Comparison of ENCODE assay signal across 10 cellular contexts in the genomic region with DNA sequence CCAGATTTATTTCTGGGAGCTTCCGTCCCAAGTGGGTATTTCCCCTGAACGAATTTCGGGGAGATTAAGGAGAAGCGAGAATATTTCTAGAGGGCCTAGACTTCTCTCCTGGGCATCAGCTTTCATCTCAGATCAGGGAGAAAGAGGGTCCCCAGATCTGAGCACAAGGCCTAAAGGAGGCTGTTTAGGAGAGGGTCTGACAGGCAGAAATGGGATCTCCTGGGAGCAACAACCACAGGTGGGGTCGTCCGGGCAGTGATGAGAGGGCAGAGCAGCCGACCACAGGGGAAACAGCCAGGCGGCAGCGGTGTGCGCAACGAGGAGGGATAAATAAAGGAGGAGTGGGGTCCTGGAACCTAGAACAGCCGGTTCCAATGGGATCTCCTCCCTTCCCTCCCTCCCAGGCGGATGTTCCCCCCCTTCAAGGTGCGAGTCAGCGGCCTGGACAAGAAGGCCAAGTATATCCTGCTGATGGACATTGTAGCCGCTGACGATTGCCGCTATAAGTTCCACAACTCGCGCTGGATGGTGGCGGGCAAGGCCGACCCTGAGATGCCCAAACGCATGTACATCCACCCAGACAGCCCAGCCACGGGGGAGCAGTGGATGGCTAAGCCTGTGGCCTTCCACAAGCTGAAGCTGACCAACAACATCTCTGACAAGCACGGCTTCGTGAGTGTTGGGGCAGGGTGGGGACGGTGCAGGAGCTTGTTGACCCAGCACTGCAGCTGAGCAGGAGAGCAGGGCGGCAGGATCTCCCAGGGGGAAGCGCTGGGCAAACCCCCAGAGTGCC. TPM values are rescaled to one million over a fixed set of nuclear protein-coding genes. Genes with fewer than 3 reads are reported as not detected.
DNase-seq lines count a peak whose midpoint lies in the region; ATAC-seq and TF ChIP-seq lines count a peak whose summit lies in the region.
"Had no signal": no experiment of that assay in that cellular context is flagged by ENCODE, and none has a peak within 500 bp of the region (broad histone marks: within the 10 kb centered on the region; RNA-seq: fewer than 3 reads in every experiment).

No MANE protein-coding gene starts in this region.

- 20% methylated on average over 29 of the region's 29 CpGs for WGBS in smooth muscle cell (ENCODE audit: low lambda C conversion rate)

- H3K4me3 Mint-ChIP-seq in HFFc6: peak overlapping the region; percentile 92
- peak overlapping the region in 4 of 5 donors; percentile 18 to 58 (median 39) for H3K4me3 Mint-ChIP-seq in immature natural killer cell

- H3K9ac ChIP-seq in adipocyte (ENCODE audit: low read length): peak overlapping the region; percentile 96
- peak overlapping the region; percentile 67 for H3K9ac ChIP-seq in smooth muscle cell (ENCODE audit: low read depth)

- H3K27me3 ChIP-seq in adipocyte (replicated peaks; ENCODE audit: control insufficient read depth, insufficient read depth, low read length): no peaks in the 10 kb centered on the region
- peaks cover 52% of the 10 kb centered on the region for H3K27me3 ChIP-seq in smooth muscle cell (ENCODE audit: low read depth)

- H3K36me3 Mint-ChIP-seq in HFFc6 (ENCODE audit: low read depth) (peaks cover 43% of the 10 kb centered on the region), immature natural killer cell (no peaks in the 10 kb centered on the region)

- H3K9me3 ChIP-seq in adipocyte (ENCODE audit: control insufficient read depth, low read length) (no peaks in the 10 kb centered on the region), smooth muscle cell (replicated peaks; ENCODE audit: low read depth) (no peaks in the 10 kb centered on the region)

- H3K4me2 ChIP-seq in smooth muscle cell: peak overlapping the region; percentile 97

- H3K27me3 Mint-ChIP-seq in HFFc6 (ENCODE audit: insufficient read depth): peaks cover 11% of the 10 kb centered on the region
- H3K27me3 Mint-ChIP-seq in immature natural killer cell (ENCODE audit: low read depth in 3 of 3): peaks cover 27 to 44% (median 37%) of the 10 kb centered on the region in 3 donors

- H3K4me1 ChIP-seq in adipocyte (ENCODE audit: control insufficient read depth, insufficient read depth, low read length): peaks cover 35% of the 10 kb centered on the region
- peaks cover 46% of the 10 kb centered on the region for H3K4me1 ChIP-seq in smooth muscle cell (ENCODE audit: low read depth)

- ATAC-seq in GM18867 (IDR thresholded peaks at IDR 0.05; ENCODE audit: unreplicated experiment): no peak
- no peak for ATAC-seq in GM18498 (IDR thresholded peaks at IDR 0.05; ENCODE audit: unreplicated experiment)

- H3K27ac ChIP-seq in smooth muscle cell (ENCODE audit: low read depth): peak overlapping the region; percentile 23

- no peak; the same call in 1 of the 2 replicates for TF ChIP-seq CTCF in HFFc6 (IDR thresholded peaks at IDR 0.05)
- TF ChIP-seq CTCF in smooth muscle cell (IDR thresholded peaks at IDR 0.05; ENCODE audit: borderline replicate concordance, insufficient read depth, poor library complexity, severe bottlenecking): no peak

- peak overlapping the region; percentile 97 for H3K27ac Mint-ChIP-seq in HFFc6
- H3K27ac Mint-ChIP-seq in immature natural killer cell: no peak overlapping the region

- H3K9me3 Mint-ChIP-seq in HFFc6 (no peaks in the 10 kb centered on the region), immature natural killer cell (peaks cover 0 to 2% (median 0%) of the 10 kb centered on the region in 6 donors)

- H3K4me1 Mint-ChIP-seq in HFFc6 (ENCODE audit: low read depth): peaks cover 36% of the 10 kb centered on the region
- H3K4me1 Mint-ChIP-seq in immature natural killer cell: peaks cover 31% of the 10 kb centered on the region in 2 donors

- peak overlapping the region; percentile 90 for H3K4me3 ChIP-seq in adipocyte (ENCODE audit: low read length)
- peak overlapping the region; percentile 77 for H3K4me3 ChIP-seq in smooth muscle cell

- H3K36me3 ChIP-seq in adipocyte (ENCODE audit: control insufficient read depth, insufficient read depth, low read length, severe bottlenecking): peaks cover 35% of the 10 kb centered on the region
- H3K36me3 ChIP-seq in smooth muscle cell (ENCODE audit: low read depth): no peaks in the 10 kb centered on the region

- H3F3A ChIP-seq in smooth muscle cell (ENCODE audit: low read depth): no peaks in the 10 kb centered on the region

- peaks cover 69% of the 10 kb centered on the region for H4K20me1 ChIP-seq in smooth muscle cell (ENCODE audit: low read depth)

- DNase-seq in HFFc6: no peak
- peak; percentile 42 for DNase-seq in adipocyte (ENCODE audit: low read depth)
- DNase-seq in immature natural killer cell: no peak
- DNase-seq in smooth muscle cell (lab: John Stamatoyannopoulos, UW; ENCODE audit: unreplicated experiment): no peak
- no peak for DNase-seq in HK-2 (ENCODE audit: unreplicated experiment)
- DNase-seq in MV-4-11 (lab: John Stamatoyannopoulos, UW): no peak
- DNase-seq: activated gamma-delta T cell had no signal

- no peak overlapping the region for H2AFZ ChIP-seq in smooth muscle cell (ENCODE audit: low read depth)

- peaks cover 88% of the 10 kb centered on the region for H3K79me2 ChIP-seq in smooth muscle cell (ENCODE audit: low read depth)

RNA-seq across cellular contexts. Expression of a gene that starts 1.8 kb away (rescaled TPM):
- 10 to 100 TPM; 42.3 to 71.4 (median 67.3) TPM for total RNA-seq in HFFc6 (2021; fragmentation: NEBNext Ultra II Directional; extraction: Animal tissue kit (Norgen Biotek cat#: 25700))
- not detected for polyA plus RNA-seq in immature natural killer cell
- 40.0 and 46.7 TPM in 2 replicates for total RNA-seq in smooth muscle cell
- 96.5 and 146 TPM in 2 replicates for polyA plus RNA-seq in smooth muscle cell

RNA-seq across cellular contexts. Expression of a gene that starts 50.7 kb away (rescaled TPM):
- total RNA-seq in HFFc6 (2021; fragmentation: NEBNext Ultra II Directional; extraction: Animal tissue kit (Norgen Biotek cat#: 25700)): under 1 TPM in 3 of 6 experiments, not detected in 3; 0.11 to 0.26 (median 0.18) TPM
- polyA plus RNA-seq in immature natural killer cell (not detected), smooth muscle cell (14.6 and 22.7 TPM in 2 replicates)
- 14.1 and 15.4 TPM in 2 replicates for total RNA-seq in smooth muscle cell
- total RNA-seq: lung microvascular endothelial cell had no signal

Comparison
In these comparisons a context has a peak if more than half of its experiments do, and no peak if none do; other contexts are left out.
1. RNA of a gene that starts 50.7 kb away (total RNA-seq): 14.1 to 15.4 TPM in smooth muscle cell; 0.11 to 0.26 TPM in HFFc6; every median in the first group is over 10 times any median in the second.